Comparison of ENCODE assay signal across 2 cellular contexts in genomic region chr14:101973356-101973755, GRCh38.
TF ChIP-seq lines count a peak whose summit lies in the region.

No MANE protein-coding gene starts in this region.

TF ChIP-seq in liver, 16 proteins besides CTCF, POLR2A, EP300 and RAD21:
- TF ChIP-seq, protein P1, sequence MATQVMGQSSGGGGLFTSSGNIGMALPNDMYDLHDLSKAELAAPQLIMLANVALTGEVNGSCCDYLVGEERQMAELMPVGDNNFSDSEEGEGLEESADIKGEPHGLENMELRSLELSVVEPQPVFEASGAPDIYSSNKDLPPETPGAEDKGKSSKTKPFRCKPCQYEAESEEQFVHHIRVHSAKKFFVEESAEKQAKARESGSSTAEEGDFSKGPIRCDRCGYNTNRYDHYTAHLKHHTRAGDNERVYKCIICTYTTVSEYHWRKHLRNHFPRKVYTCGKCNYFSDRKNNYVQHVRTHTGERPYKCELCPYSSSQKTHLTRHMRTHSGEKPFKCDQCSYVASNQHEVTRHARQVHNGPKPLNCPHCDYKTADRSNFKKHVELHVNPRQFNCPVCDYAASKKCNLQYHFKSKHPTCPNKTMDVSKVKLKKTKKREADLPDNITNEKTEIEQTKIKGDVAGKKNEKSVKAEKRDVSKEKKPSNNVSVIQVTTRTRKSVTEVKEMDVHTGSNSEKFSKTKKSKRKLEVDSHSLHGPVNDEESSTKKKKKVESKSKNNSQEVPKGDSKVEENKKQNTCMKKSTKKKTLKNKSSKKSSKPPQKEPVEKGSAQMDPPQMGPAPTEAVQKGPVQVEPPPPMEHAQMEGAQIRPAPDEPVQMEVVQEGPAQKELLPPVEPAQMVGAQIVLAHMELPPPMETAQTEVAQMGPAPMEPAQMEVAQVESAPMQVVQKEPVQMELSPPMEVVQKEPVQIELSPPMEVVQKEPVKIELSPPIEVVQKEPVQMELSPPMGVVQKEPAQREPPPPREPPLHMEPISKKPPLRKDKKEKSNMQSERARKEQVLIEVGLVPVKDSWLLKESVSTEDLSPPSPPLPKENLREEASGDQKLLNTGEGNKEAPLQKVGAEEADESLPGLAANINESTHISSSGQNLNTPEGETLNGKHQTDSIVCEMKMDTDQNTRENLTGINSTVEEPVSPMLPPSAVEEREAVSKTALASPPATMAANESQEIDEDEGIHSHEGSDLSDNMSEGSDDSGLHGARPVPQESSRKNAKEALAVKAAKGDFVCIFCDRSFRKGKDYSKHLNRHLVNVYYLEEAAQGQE (IDR thresholded peaks at IDR 0.05) = no peak
- TF ChIP-seq MAX (IDR thresholded peaks at IDR 0.05) (no peak), NR2F2 (IDR thresholded peaks at IDR 0.05) (no peak), GABPA (IDR thresholded peaks at IDR 0.05 in 1 of 2, conservative IDR thresholded peaks at IDR 0.05 in 1 of 2) (no peak), HNF4G (IDR thresholded peaks at IDR 0.05) (no peak), HNF4A (conservative IDR thresholded peaks at IDR 0.05) (no peak), TAF1 (conservative IDR thresholded peaks at IDR 0.05) (no peak), ATF3 (IDR thresholded peaks at IDR 0.05) (no peak), YY1 (IDR thresholded peaks at IDR 0.05) (no peak), RXRA (IDR thresholded peaks at IDR 0.05) (no peak), SP1 (IDR thresholded peaks at IDR 0.05) (no peak), JUND (IDR thresholded peaks at IDR 0.05) (no peak), FOXA2 (IDR thresholded peaks at IDR 0.05) (no peak), FOXA1 (IDR thresholded peaks at IDR 0.05) (no peak), EGR1 (IDR thresholded peaks at IDR 0.05; ENCODE audit: low read depth in 2 of 2) (no peak)
- TF ChIP-seq, protein P2, sequence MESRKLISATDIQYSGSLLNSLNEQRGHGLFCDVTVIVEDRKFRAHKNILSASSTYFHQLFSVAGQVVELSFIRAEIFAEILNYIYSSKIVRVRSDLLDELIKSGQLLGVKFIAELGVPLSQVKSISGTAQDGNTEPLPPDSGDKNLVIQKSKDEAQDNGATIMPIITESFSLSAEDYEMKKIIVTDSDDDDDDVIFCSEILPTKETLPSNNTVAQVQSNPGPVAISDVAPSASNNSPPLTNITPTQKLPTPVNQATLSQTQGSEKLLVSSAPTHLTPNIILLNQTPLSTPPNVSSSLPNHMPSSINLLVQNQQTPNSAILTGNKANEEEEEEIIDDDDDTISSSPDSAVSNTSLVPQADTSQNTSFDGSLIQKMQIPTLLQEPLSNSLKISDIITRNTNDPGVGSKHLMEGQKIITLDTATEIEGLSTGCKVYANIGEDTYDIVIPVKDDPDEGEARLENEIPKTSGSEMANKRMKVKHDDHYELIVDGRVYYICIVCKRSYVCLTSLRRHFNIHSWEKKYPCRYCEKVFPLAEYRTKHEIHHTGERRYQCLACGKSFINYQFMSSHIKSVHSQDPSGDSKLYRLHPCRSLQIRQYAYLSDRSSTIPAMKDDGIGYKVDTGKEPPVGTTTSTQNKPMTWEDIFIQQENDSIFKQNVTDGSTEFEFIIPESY (IDR thresholded peaks at IDR 0.05) = no peak

TF ChIP-seq in HepG2, 621 proteins besides CTCF, POLR2A, EP300 and RAD21 (continued from another document):
- no peak for TF ChIP-seq ZNF691 (CRISPR knock-in tag; IDR thresholded peaks at IDR 0.05; ENCODE audit: borderline replicate concordance, low read depth)
- TF ChIP-seq HOMEZ (CRISPR knock-in tag; IDR thresholded peaks at IDR 0.05; ENCODE audit: low read depth) = no peak
- no peak for TF ChIP-seq ZNF569 (CRISPR knock-in tag; IDR thresholded peaks at IDR 0.05; ENCODE audit: borderline replicate concordance)
- no peak for TF ChIP-seq NONO (IDR thresholded peaks at IDR 0.05)
- TF ChIP-seq NONO (CRISPR knock-in tag; conservative IDR thresholded peaks at IDR 0.05) = no peak
- TF ChIP-seq ZFP62 (CRISPR knock-in tag; IDR thresholded peaks at IDR 0.05) = no peak
- TF ChIP-seq, protein P3, sequence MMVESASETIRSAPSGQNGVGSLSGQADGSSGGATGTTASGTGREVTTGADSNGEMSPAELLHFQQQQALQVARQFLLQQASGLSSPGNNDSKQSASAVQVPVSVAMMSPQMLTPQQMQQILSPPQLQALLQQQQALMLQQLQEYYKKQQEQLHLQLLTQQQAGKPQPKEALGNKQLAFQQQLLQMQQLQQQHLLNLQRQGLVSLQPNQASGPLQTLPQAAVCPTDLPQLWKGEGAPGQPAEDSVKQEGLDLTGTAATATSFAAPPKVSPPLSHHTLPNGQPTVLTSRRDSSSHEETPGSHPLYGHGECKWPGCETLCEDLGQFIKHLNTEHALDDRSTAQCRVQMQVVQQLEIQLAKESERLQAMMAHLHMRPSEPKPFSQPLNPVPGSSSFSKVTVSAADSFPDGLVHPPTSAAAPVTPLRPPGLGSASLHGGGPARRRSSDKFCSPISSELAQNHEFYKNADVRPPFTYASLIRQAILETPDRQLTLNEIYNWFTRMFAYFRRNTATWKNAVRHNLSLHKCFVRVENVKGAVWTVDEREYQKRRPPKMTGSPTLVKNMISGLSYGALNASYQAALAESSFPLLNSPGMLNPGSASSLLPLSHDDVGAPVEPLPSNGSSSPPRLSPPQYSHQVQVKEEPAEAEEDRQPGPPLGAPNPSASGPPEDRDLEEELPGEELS (CRISPR knock-in tag; IDR thresholded peaks at IDR 0.05) = no peak
- no peak for TF ChIP-seq MLXIP (CRISPR knock-in tag; IDR thresholded peaks at IDR 0.05; ENCODE audit: borderline replicate concordance)
- no peak for TF ChIP-seq NFATC3 (CRISPR knock-in tag; IDR thresholded peaks at IDR 0.05)
- TF ChIP-seq ZNF605 (CRISPR knock-in tag; IDR thresholded peaks at IDR 0.05) = no peak
- TF ChIP-seq SNAPC5 (CRISPR knock-in tag; IDR thresholded peaks at IDR 0.05; ENCODE audit: borderline replicate concordance) = no peak
- TF ChIP-seq ZFYVE20 (CRISPR knock-in tag; IDR thresholded peaks at IDR 0.05; ENCODE audit: borderline replicate concordance, low read depth) = no peak
- no peak for TF ChIP-seq ZSCAN21 (CRISPR knock-in tag; IDR thresholded peaks at IDR 0.05; ENCODE audit: borderline replicate concordance)
- no peak for TF ChIP-seq CREM (IDR thresholded peaks at IDR 0.05)
- TF ChIP-seq CREM (CRISPR knock-in tag; IDR thresholded peaks at IDR 0.05) = no peak
